In the genomic region with DNA sequence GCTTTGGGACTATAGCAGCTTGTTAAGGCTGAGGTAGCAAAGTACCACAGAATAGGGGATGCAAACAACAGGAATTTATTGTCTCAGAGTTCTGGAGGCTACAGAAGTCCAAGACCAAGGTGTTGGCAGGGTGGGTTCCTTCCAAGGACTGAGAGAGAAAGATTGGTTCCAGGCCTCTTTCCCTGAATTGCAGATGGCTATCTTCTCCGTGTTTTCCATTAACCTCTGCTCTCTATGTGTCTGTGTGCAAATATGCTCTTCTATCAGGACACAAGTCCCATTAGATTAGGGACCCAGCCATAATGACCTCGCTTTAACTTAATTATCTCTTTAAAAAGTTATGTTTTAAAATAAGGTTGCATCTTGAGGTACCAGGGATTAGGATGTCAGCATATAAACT, we compare ENCODE assay signal across 15 cellular contexts.
A peak's percentile ranks its signal among the peaks of the same experiment; 100 is the strongest.
DNase-seq lines count a peak whose midpoint lies in the region; ATAC-seq lines count a peak whose summit lies in the region.
"Had no signal": no experiment of that assay in that cellular context is flagged by ENCODE, and none has a peak within 500 bp of the region (broad histone marks: within the 10 kb centered on the region; RNA-seq: fewer than 3 reads in every experiment).

No MANE protein-coding gene starts in this region.

- H3K14ac ChIP-seq in neuronal stem cell (ENCODE audit: low read length): no peak overlapping the region

- no peak overlapping the region for H2BK120ac ChIP-seq in neuronal stem cell (ENCODE audit: low read depth, low read length)

- H2AFZ ChIP-seq in neuronal stem cell (ENCODE audit: low read length): peak overlapping the region; percentile 24

- no peaks in the 10 kb centered on the region for H3K27me3 ChIP-seq in neuronal stem cell (ENCODE audit: control insufficient read depth in 3 of 3, insufficient read depth in 3 of 3, low read depth in 1 of 3, low read length in 3 of 3)
- H3K27me3 ChIP-seq: BLaER1 treated with 17β-estradiol and CSF1 and Interleukin-3, amounts not matched to agents 10 nM and 100 nM had no signal

- H3K23ac ChIP-seq in neuronal stem cell (ENCODE audit: low read depth, low read length, poor library complexity): no peak overlapping the region

- no peak overlapping the region for H3K27ac ChIP-seq in neuronal stem cell (replicated peaks; ENCODE audit: low read length)
- H3K27ac ChIP-seq: BLaER1 treated with 17β-estradiol and CSF1 and Interleukin-3, amounts not matched to agents 10 nM and 100 nM; C4-2B had no signal

- no peak overlapping the region for H2AK5ac ChIP-seq in neuronal stem cell (ENCODE audit: low read depth, low read length)

- H3K4ac ChIP-seq in neuronal stem cell (ENCODE audit: low read length): no peak overlapping the region

- no peaks in the 10 kb centered on the region for H3K79me1 ChIP-seq in neuronal stem cell (ENCODE audit: low read depth, low read length)

- H2BK15ac ChIP-seq in neuronal stem cell (ENCODE audit: low read length): no peak overlapping the region

- DNase-seq in SK-N-DZ (ENCODE audit: low spot score): peak; percentile 91
- DNase-seq in neuronal stem cell (ENCODE audit: low spot score): no peak
- no peak for DNase-seq in hypothalamus (lab: John Stamatoyannopoulos, UW)
- DNase-seq in NCI-H1930 (lab: John Stamatoyannopoulos, UW): no peak
- DNase-seq: 8988T; ACHN; Caco-2; Calu3; CD4-positive, alpha-beta T cell; CD8-positive, alpha-beta T cell; DMS79 treated with DMSO at 0.1 percent for 48 hours; GF-D8 had no signal

- no peak overlapping the region for H2BK12ac ChIP-seq in neuronal stem cell (ENCODE audit: low read length)

- no peak overlapping the region for H3K9ac ChIP-seq in neuronal stem cell (ENCODE audit: low read depth, low read length, poor library complexity)
- H3K9ac ChIP-seq: BLaER1 treated with 17β-estradiol and CSF1 and Interleukin-3, amounts not matched to agents 10 nM and 100 nM had no signal

- H3K4me2 ChIP-seq in neuronal stem cell (ENCODE audit: insufficient read depth, low read length, poor library complexity, severe bottlenecking): no peak overlapping the region
- H3K4me2 ChIP-seq: BLaER1 treated with 17β-estradiol and CSF1 and Interleukin-3, amounts not matched to agents 10 nM and 100 nM had no signal

- no peak for ATAC-seq in HG03432 (IDR thresholded peaks at IDR 0.05; ENCODE audit: unreplicated experiment)
- ATAC-seq: CD8-positive, alpha-beta T cell had no signal

- H3K4me1 ChIP-seq in neuronal stem cell (ENCODE audit: control insufficient read depth in 2 of 2, insufficient read depth in 1 of 2, low read depth in 1 of 2, low read length in 2 of 2): no peaks in the 10 kb centered on the region
- H3K4me1 ChIP-seq: BLaER1 treated with 17β-estradiol and CSF1 and Interleukin-3, amounts not matched to agents 10 nM and 100 nM; Caco-2 had no signal

- no peak overlapping the region for H2BK5ac ChIP-seq in neuronal stem cell (ENCODE audit: low read length)

- H3K4me3 ChIP-seq in neuronal stem cell (ENCODE audit: low read length in 2 of 2): no peak overlapping the region
- H3K4me3 ChIP-seq: BLaER1 treated with 17β-estradiol and CSF1 and Interleukin-3, amounts not matched to agents 10 nM and 100 nM had no signal

- WGBS in neuronal stem cell (ENCODE audit: extremely low coverage in 2 of 2, insufficient read length in 2 of 2, insufficient replicate concordance in 1 of 2), 2 donors: no CpG with 5 or more reads among the region's 2 CpGs

- no peak overlapping the region for H3K18ac ChIP-seq in neuronal stem cell (ENCODE audit: low read length)

- no peaks in the 10 kb centered on the region for H3K9me3 ChIP-seq in neuronal stem cell (replicated peaks in 1 of 2; ENCODE audit: control insufficient read depth in 2 of 2, insufficient read depth in 1 of 2, low read depth in 1 of 2, low read length in 2 of 2)
- H3K9me3 ChIP-seq: BLaER1 treated with 17β-estradiol and CSF1 and Interleukin-3, amounts not matched to agents 10 nM and 100 nM; Caco-2 had no signal

- H4K8ac ChIP-seq in neuronal stem cell (ENCODE audit: low read depth, low read length): no peak overlapping the region

- no peaks in the 10 kb centered on the region for H3K36me3 ChIP-seq in neuronal stem cell (replicated peaks in 1 of 2; ENCODE audit: control insufficient read depth in 2 of 2, insufficient read depth in 2 of 2, low read length in 2 of 2)
- H3K36me3 ChIP-seq: BLaER1 treated with 17β-estradiol and CSF1 and Interleukin-3, amounts not matched to agents 10 nM and 100 nM had no signal

- no peak overlapping the region for H4K91ac ChIP-seq in neuronal stem cell (ENCODE audit: low read depth, low read length, poor library complexity)
